ENCODE assay signal across 8 cellular contexts in the genomic region with DNA sequence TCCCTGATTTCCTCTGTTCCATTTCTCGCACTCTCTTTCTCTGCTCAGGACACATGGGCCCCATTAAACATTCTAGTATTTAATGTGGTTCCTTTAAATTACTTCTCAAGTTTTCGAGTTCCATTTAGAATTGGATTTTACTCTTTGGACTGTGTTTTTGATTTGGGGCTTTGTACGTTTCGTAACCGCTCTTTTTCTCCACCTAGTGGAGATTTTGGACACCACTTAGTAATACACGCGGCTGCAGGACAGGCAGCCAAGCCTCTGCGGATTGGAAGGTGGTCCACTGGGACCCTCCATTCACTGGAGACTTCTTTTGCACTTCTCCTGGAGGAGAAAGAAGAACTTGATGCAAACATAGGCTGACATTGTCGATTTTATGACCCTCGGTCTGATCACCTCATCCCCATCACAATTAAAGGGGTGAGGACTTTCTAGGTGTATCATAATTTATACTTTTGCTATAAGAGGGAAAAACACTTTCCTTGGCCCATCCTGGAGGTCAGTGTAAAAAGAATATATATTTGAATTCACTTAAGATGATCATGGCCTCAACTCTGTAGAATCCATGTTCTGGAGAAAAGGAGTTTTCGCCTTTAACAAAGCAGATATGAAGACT.
DNase-seq lines count a peak whose midpoint lies in the region; ATAC-seq and TF ChIP-seq lines count a peak whose summit lies in the region.

No MANE protein-coding gene starts in this region.

- H3K36me3 Mint-ChIP-seq in activated naive CD8-positive, alpha-beta T cell treated with anti-CD3 and anti-CD28 coated beads, Interleukin-2, amount 10 ng/mL, durations not matched to agents 7 days and 5 days = no peaks in the 10 kb centered on the region
- H3K36me3 Mint-ChIP-seq in activated T-helper 2 cell treated with anti-CD3 and anti-CD28 coated beads, Interferon-gamma antibody, Interleukin-2, Interleukin-4, amounts not matched to agents 10 μg/mL and 5 μg/mL and 100 μg/mL, durations not matched to agents 14 hours and 24 hours and 36 hours (ENCODE audit: low read depth) = no peaks in the 10 kb centered on the region

- H3K9me3 ChIP-seq in right atrium auricular region = no peaks in the 10 kb centered on the region

- no peaks in the 10 kb centered on the region for H3K36me3 ChIP-seq in right atrium auricular region

- TF ChIP-seq CTCF in right atrium auricular region (IDR thresholded peaks at IDR 0.05) = peak; percentile 43 to 76

- no peaks in the 10 kb centered on the region for H3K27me3 ChIP-seq in right atrium auricular region

- in situ Hi-C loops in KBM-7 (cut with MboI; ENCODE audit: low pct_unique_long_range_greater_than_20kb, low sequenced_read_pairs) = no loop called here

- DNase-seq in NCI-H1436 (lab: John Stamatoyannopoulos, UW) (peak; percentile 11), NCI-H1436 treated with DMSO at 0.1 percent for 48 hours (lab: John Stamatoyannopoulos, UW) (no peak), KBM-7 (peak; percentile 43), right atrium auricular region (ENCODE audit: low spot score) (no peak), skeletal muscle cell (ENCODE audit: low read depth) (no peak)
- no peak for DNase-seq in activated naive CD8-positive, alpha-beta T cell treated with anti-CD3 and anti-CD28 coated beads, Interleukin-2, amount 10 ng/mL, durations not matched to agents 7 days and 5 days
- DNase-seq in central memory CD4-positive, alpha-beta T cell = no peak
- no peak for DNase-seq in activated T-helper 2 cell treated with anti-CD3 and anti-CD28 coated beads, Interferon-gamma antibody, Interleukin-2, Interleukin-4, amounts not matched to agents 10 μg/mL and 5 μg/mL and 100 μg/mL, durations not matched to agents 14 hours and 24 hours and 36 hours (ENCODE audit: low spot score)

- H3K27ac ChIP-seq in right atrium auricular region = no peak overlapping the region

- H3K4me1 ChIP-seq in right atrium auricular region = peaks cover 0 to 10% of the 10 kb centered on the region in 2 donors

- peaks cover 26% of the 10 kb centered on the region for H3K27me3 Mint-ChIP-seq in activated naive CD8-positive, alpha-beta T cell treated with anti-CD3 and anti-CD28 coated beads, Interleukin-2, amount 10 ng/mL, durations not matched to agents 7 days and 5 days
- H3K27me3 Mint-ChIP-seq in activated T-helper 2 cell treated with anti-CD3 and anti-CD28 coated beads, Interferon-gamma antibody, Interleukin-2, Interleukin-4, amounts not matched to agents 10 μg/mL and 5 μg/mL and 100 μg/mL, durations not matched to agents 14 hours and 24 hours and 36 hours (ENCODE audit: low read depth) = peaks cover 45% of the 10 kb centered on the region

- H3K27ac Mint-ChIP-seq in activated naive CD8-positive, alpha-beta T cell treated with anti-CD3 and anti-CD28 coated beads, Interleukin-2, amount 10 ng/mL, durations not matched to agents 7 days and 5 days = no peak overlapping the region
- no peak overlapping the region for H3K27ac Mint-ChIP-seq in activated T-helper 2 cell treated with anti-CD3 and anti-CD28 coated beads, Interferon-gamma antibody, Interleukin-2, Interleukin-4, amounts not matched to agents 10 μg/mL and 5 μg/mL and 100 μg/mL, durations not matched to agents 14 hours and 24 hours and 36 hours

- H3K4me1 Mint-ChIP-seq in activated naive CD8-positive, alpha-beta T cell treated with anti-CD3 and anti-CD28 coated beads, Interleukin-2, amount 10 ng/mL, durations not matched to agents 7 days and 5 days = peaks cover 24% of the 10 kb centered on the region
- H3K4me1 Mint-ChIP-seq in activated T-helper 2 cell treated with anti-CD3 and anti-CD28 coated beads, Interferon-gamma antibody, Interleukin-2, Interleukin-4, amounts not matched to agents 10 μg/mL and 5 μg/mL and 100 μg/mL, durations not matched to agents 14 hours and 24 hours and 36 hours (ENCODE audit: low read depth) = peaks cover 17% of the 10 kb centered on the region

- POLR2A ChIA-PET in activated naive CD8-positive, alpha-beta T cell treated with anti-CD3 and anti-CD28 coated beads, Interleukin-2, amount 10 ng/mL, durations not matched to agents 7 days and 5 days (lab: Charles Lee) = no interaction called here

- H3K9me3 Mint-ChIP-seq in activated naive CD8-positive, alpha-beta T cell treated with anti-CD3 and anti-CD28 coated beads, Interleukin-2, amount 10 ng/mL, durations not matched to agents 7 days and 5 days = no peaks in the 10 kb centered on the region
- no peaks in the 10 kb centered on the region for H3K9me3 Mint-ChIP-seq in activated T-helper 2 cell treated with anti-CD3 and anti-CD28 coated beads, Interferon-gamma antibody, Interleukin-2, Interleukin-4, amounts not matched to agents 10 μg/mL and 5 μg/mL and 100 μg/mL, durations not matched to agents 14 hours and 24 hours and 36 hours

- H3K4me3 Mint-ChIP-seq in activated naive CD8-positive, alpha-beta T cell treated with anti-CD3 and anti-CD28 coated beads, Interleukin-2, amount 10 ng/mL, durations not matched to agents 7 days and 5 days = peak overlapping the region; percentile 37
- H3K4me3 Mint-ChIP-seq in activated T-helper 2 cell treated with anti-CD3 and anti-CD28 coated beads, Interferon-gamma antibody, Interleukin-2, Interleukin-4, amounts not matched to agents 10 μg/mL and 5 μg/mL and 100 μg/mL, durations not matched to agents 14 hours and 24 hours and 36 hours (ENCODE audit: low read depth) = no peak overlapping the region

- no peak for ATAC-seq in activated naive CD8-positive, alpha-beta T cell treated with anti-CD3 and anti-CD28 coated beads, Interleukin-2, amount 10 ng/mL, durations not matched to agents 7 days and 5 days (ENCODE audit: low read depth)

- H3K4me3 ChIP-seq in right atrium auricular region (peak overlapping the region; percentile 1 to 35), skeletal muscle cell (ENCODE audit: low read depth, low read length) (peak overlapping the region; percentile 23)

- intact Hi-C loops in activated T-helper 2 cell treated with anti-CD3 and anti-CD28 coated beads, Interferon-gamma antibody, Interleukin-2, Interleukin-4, amounts not matched to agents 10 μg/mL and 5 μg/mL and 100 μg/mL, durations not matched to agents 14 hours and 24 hours and 36 hours (cut with micrococcal nuclease) = loop anchor here (2.0 to 5.0 kb wide), 3 partner anchors 38 to 102 kb away; a partner anchor contains a TSS

Comparison
In these comparisons a context has a peak if more than half of its experiments do, and no peak if none do; other contexts are left out.
1. DNase-seq: peak in NCI-H1436 (single experiment) and KBM-7 (single experiment); none in NCI-H1436 treated with DMSO at 0.1 percent for 48 hours (single experiment), activated naive CD8-positive, alpha-beta T cell treated with anti-CD3 and anti-CD28 coated beads, Interleukin-2, amount 10 ng/mL, durations not matched to agents 7 days and 5 days (single experiment), right atrium auricular region (single experiment), skeletal muscle cell (single experiment), central memory CD4-positive, alpha-beta T cell (single experiment) and activated T-helper 2 cell treated with anti-CD3 and anti-CD28 coated beads, Interferon-gamma antibody, Interleukin-2, Interleukin-4, amounts not matched to agents 10 μg/mL and 5 μg/mL and 100 μg/mL, durations not matched to agents 14 hours and 24 hours and 36 hours (single experiment).